10 cellular contexts compared by ENCODE assay signal in the genomic region with DNA sequence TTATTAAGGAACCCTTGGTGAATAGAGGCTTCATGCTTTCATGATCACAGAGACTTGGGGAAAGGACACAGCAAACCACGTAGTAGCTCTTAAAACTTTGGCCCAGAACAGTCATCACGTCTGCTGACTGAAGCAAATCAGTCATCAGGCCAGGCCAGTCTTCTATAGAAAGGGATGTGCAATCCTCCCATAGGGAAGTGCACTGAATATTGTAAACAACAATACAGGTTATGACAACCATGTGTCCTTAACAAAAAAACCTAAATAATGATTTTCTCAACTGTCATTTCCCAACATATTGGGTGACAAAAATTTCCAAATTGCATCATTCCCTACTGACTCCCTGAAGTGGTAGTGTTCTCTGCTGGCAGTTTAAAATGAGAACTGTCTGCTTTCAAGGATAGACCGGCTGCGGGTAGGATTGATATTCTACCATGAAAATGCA.
DNase-seq lines count a peak whose midpoint lies in the region; ATAC-seq and TF ChIP-seq lines count a peak whose summit lies in the region.
"Had no signal": no experiment of that assay in that cellular context is flagged by ENCODE, and none has a peak within 500 bp of the region (broad histone marks: within the 10 kb centered on the region; RNA-seq: fewer than 3 reads in every experiment).

No MANE protein-coding gene starts in this region.

- no peaks in the 10 kb centered on the region for H3K36me3 ChIP-seq in parathyroid adenoma (ENCODE audit: control insufficient read depth, insufficient read depth, low read length)
- H3K36me3 ChIP-seq in hepatocyte (replicated peaks; ENCODE audit: insufficient read depth, low read depth): no peaks in the 10 kb centered on the region

- H3K27ac ChIP-seq in parathyroid adenoma (peak overlapping the region; percentile 5), hepatocyte (no peak overlapping the region)

- H3K27me3 Mint-ChIP-seq in activated naive CD4-positive, alpha-beta T cell treated with anti-CD3 and anti-CD28 coated beads for 36 hours (ENCODE audit: low read depth): no peaks in the 10 kb centered on the region
- H3K27me3 Mint-ChIP-seq: activated B cell treated with CpG ODN at 0.5 μM for 24 hours had no signal

- H3K36me3 Mint-ChIP-seq in activated naive CD4-positive, alpha-beta T cell treated with anti-CD3 and anti-CD28 coated beads for 36 hours (ENCODE audit: low read depth): no peaks in the 10 kb centered on the region

- H3K9me3 ChIP-seq in parathyroid adenoma (ENCODE audit: control insufficient read depth, low read length) (no peaks in the 10 kb centered on the region), hepatocyte (ENCODE audit: low read depth) (no peaks in the 10 kb centered on the region)

- peak; percentile 45 for DNase-seq in cerebellar cortex (ENCODE audit: low spot score)
- no peak for DNase-seq in hepatocyte (ENCODE audit: low spot score)
- no peak for DNase-seq in activated naive CD4-positive, alpha-beta T cell treated with anti-CD3 and anti-CD28 coated beads for 36 hours
- no peak for DNase-seq in AG08395 (ENCODE audit: low spot score)
- DNase-seq: activated B cell treated with CpG ODN at 0.5 μM for 24 hours, NCI-H345 had no signal

- H3K79me2 ChIP-seq in parathyroid adenoma (no peaks in the 10 kb centered on the region), hepatocyte (no peaks in the 10 kb centered on the region)

- intact Hi-C loops in activated naive CD4-positive, alpha-beta T cell treated with anti-CD3 and anti-CD28 coated beads for 36 hours (cut with micrococcal nuclease): loop anchor here (1.0 to 5.0 kb wide), 2 partner anchors 12 to 390 kb away; a partner anchor contains a TSS

- no peaks in the 10 kb centered on the region for H4K20me1 ChIP-seq in hepatocyte (ENCODE audit: insufficient read depth, poor library complexity, severe bottlenecking)

- peaks cover 9% of the 10 kb centered on the region for H3K4me1 Mint-ChIP-seq in activated naive CD4-positive, alpha-beta T cell treated with anti-CD3 and anti-CD28 coated beads for 36 hours (ENCODE audit: low read depth)
- H3K4me1 Mint-ChIP-seq: activated B cell treated with CpG ODN at 0.5 μM for 24 hours had no signal

- H3K4me3 ChIP-seq in parathyroid adenoma (ENCODE audit: low read depth, low read length) (no peak overlapping the region), hepatocyte (no peak overlapping the region)

- H3K4me1 ChIP-seq in parathyroid adenoma (peaks cover 20% of the 10 kb centered on the region), hepatocyte (ENCODE audit: insufficient read depth) (peaks cover 24% of the 10 kb centered on the region)

- H3K9me3 Mint-ChIP-seq in activated naive CD4-positive, alpha-beta T cell treated with anti-CD3 and anti-CD28 coated beads for 36 hours: no peaks in the 10 kb centered on the region
- H3K9me3 Mint-ChIP-seq: activated B cell treated with CpG ODN at 0.5 μM for 24 hours had no signal

- H3K27ac Mint-ChIP-seq in activated naive CD4-positive, alpha-beta T cell treated with anti-CD3 and anti-CD28 coated beads for 36 hours: no peak overlapping the region
- H3K27ac Mint-ChIP-seq: activated B cell treated with CpG ODN at 0.5 μM for 24 hours had no signal

- ATAC-seq in GM19463 (IDR thresholded peaks at IDR 0.05; ENCODE audit: unreplicated experiment) (peak; percentile 22), HG03442 (IDR thresholded peaks at IDR 0.05; ENCODE audit: unreplicated experiment) (peak; percentile 53), GM18861 (IDR thresholded peaks at IDR 0.05; ENCODE audit: unreplicated experiment) (no peak)

- no peak overlapping the region for H3K4me3 Mint-ChIP-seq in activated naive CD4-positive, alpha-beta T cell treated with anti-CD3 and anti-CD28 coated beads for 36 hours
- H3K4me3 Mint-ChIP-seq: activated B cell treated with CpG ODN at 0.5 μM for 24 hours had no signal

- H3K9me2 ChIP-seq in hepatocyte (replicated peaks; ENCODE audit: insufficient read depth): no peaks in the 10 kb centered on the region

- 57% methylated on average over 4 of the region's 4 CpGs for WGBS in hepatocyte (ENCODE audit: low lambda C conversion rate, missing lambda C conversion rate)

- H3K4me2 ChIP-seq in parathyroid adenoma (ENCODE audit: low read length) (no peak overlapping the region), hepatocyte (no peak overlapping the region)

- no peak for TF ChIP-seq CTCF in parathyroid adenoma (IDR thresholded peaks at IDR 0.05)
- no peak for TF ChIP-seq CTCF in hepatocyte (IDR thresholded peaks at IDR 0.05; ENCODE audit: poor library complexity)

- CTCF ChIA-PET in activated naive CD4-positive, alpha-beta T cell treated with anti-CD3 and anti-CD28 coated beads for 36 hours (lab: Charles Lee): no interaction called here

- H3K27me3 ChIP-seq in parathyroid adenoma (ENCODE audit: control insufficient read depth, insufficient read depth, low read length): no peaks in the 10 kb centered on the region
- no peaks in the 10 kb centered on the region for H3K27me3 ChIP-seq in hepatocyte

- H2AFZ ChIP-seq in parathyroid adenoma (peak overlapping the region; percentile 1), hepatocyte (no peak overlapping the region)

- no peak overlapping the region for H3K9ac ChIP-seq in parathyroid adenoma
